8 cellular contexts compared by ENCODE assay signal in genomic region chr22:31313366-31314147, GRCh38. TPM values are rescaled to one million over a fixed set of nuclear protein-coding genes. Genes with fewer than 3 reads are reported as not detected.
DNase-seq lines count a peak whose midpoint lies in the region; ATAC-seq and TF ChIP-seq lines count a peak whose summit lies in the region.

No MANE protein-coding gene starts in this region.

- no peaks in the 10 kb centered on the region for H3K4me1 ChIP-seq in colonic mucosa

- DNase-seq in NCI-H2107 (lab: John Stamatoyannopoulos, UW) (peak; percentile 43), colonic mucosa (peak; percentile 94), kidney epithelial cell (ENCODE audit: low read depth) (no peak), amniotic stem cell (lab: John Stamatoyannopoulos, UW) (no peak)
- DNase-seq in activated CD4-positive, alpha-beta T cell treated with anti-CD3 and anti-CD28 coated beads for 24 hours (ENCODE audit: low read depth in 2 of 2): peak; percentile 58 to 59
- DNase-seq in stimulated activated CD4-positive, alpha-beta T cell treated with anti-CD3 and anti-CD28 coated beads, Interleukin-15, amount 100 ng/mL, for 24 hours: peak; percentile 77

- intact Hi-C loops in colonic mucosa (cut with DNase I): no loop called here

- no peaks in the 10 kb centered on the region for H3K9me3 ChIP-seq in colonic mucosa

- H3K36me3 ChIP-seq in colonic mucosa (no peaks in the 10 kb centered on the region), kidney epithelial cell (ENCODE audit: control insufficient read depth, insufficient read depth, low read length) (peaks cover 2% of the 10 kb centered on the region)

- H3K9ac ChIP-seq in colonic mucosa (ENCODE audit: low read depth in 2 of 2, low read length in 2 of 2): peak overlapping the region in 1 of 2 donors; percentile 62

- H3K27me3 ChIP-seq in colonic mucosa (no peaks in the 10 kb centered on the region), kidney epithelial cell (ENCODE audit: control insufficient read depth, insufficient read depth, low read length) (no peaks in the 10 kb centered on the region)

- peak overlapping the region; percentile 38 for H3K27ac ChIP-seq in colonic mucosa

- ATAC-seq in GM18868 (IDR thresholded peaks at IDR 0.05; ENCODE audit: unreplicated experiment): no peak

- H3K4me3 ChIP-seq in colonic mucosa (no peak overlapping the region), kidney epithelial cell (ENCODE audit: low read depth, low read length) (no peak overlapping the region)

- TF ChIP-seq CTCF in GM12872 (IDR thresholded peaks at IDR 0.05; ENCODE audit: insufficient read depth, low read depth, low read length) (peak; percentile 84), colonic mucosa (IDR thresholded peaks at IDR 0.05) (peak; percentile 90), kidney epithelial cell (IDR thresholded peaks at IDR 0.05; ENCODE audit: insufficient read depth, low read length, poor library complexity, severe bottlenecking) (peak; percentile 91)

RNA-seq across cellular contexts. Expression of gene PIK3IP1, which starts 21.3 kb away (rescaled TPM):
- total RNA-seq in colonic mucosa (10 to 100 TPM in 1 of 2 donors, 1 to 10 TPM in 1; 8.4 to 15.1 TPM), kidney epithelial cell (14.0 and 17.5 TPM in 2 replicates)

RNA-seq across cellular contexts. Expression of gene PATZ1, which starts 32.6 kb away (rescaled TPM):
- total RNA-seq in colonic mucosa (10 to 100 TPM; 13.8 to 17.9 TPM), kidney epithelial cell (56.6 and 60.7 TPM in 2 replicates)

Comparison
In these comparisons a context has a peak if more than half of its experiments do, and no peak if none do; other contexts are left out.
1. DNase-seq: peak in NCI-H2107 (single experiment), activated CD4-positive, alpha-beta T cell treated with anti-CD3 and anti-CD28 coated beads for 24 hours (2 of 2), colonic mucosa (single experiment) and stimulated activated CD4-positive, alpha-beta T cell treated with anti-CD3 and anti-CD28 coated beads, Interleukin-15, amount 100 ng/mL, for 24 hours (single experiment); none in kidney epithelial cell (single experiment) and amniotic stem cell (single experiment).
2. Peak in every context shown above with its lines, with median percentiles within 50 percentile points of each other: CTCF ChIP-seq.